In genomic region chr3:103006541-103006940, GRCh38 we compare ENCODE assay signal across 26 cellular contexts.
"Had no signal": no experiment of that assay in that cellular context is flagged by ENCODE, and none has a peak within 500 bp of the region (broad histone marks: within the 10 kb centered on the region; RNA-seq: fewer than 3 reads in every experiment).

No MANE protein-coding gene starts in this region.

- ATAC-seq: activated naive CD4-positive, alpha-beta T cell treated with anti-CD3 and anti-CD28 coated beads, Interleukin-2, amount 50 U/mL, for 72 hours; activated naive CD8-positive, alpha-beta T cell treated with anti-CD3 and anti-CD28 coated beads, Interleukin-2, amount 50 U/mL, for 24 hours; activated T-cell treated with anti-CD3 and anti-CD28 coated beads, Interleukin-2, amount 50 U/mL, for 4 hours; body of pancreas had no signal

- DNase-seq: activated CD4-positive, alpha-beta memory T cell treated with anti-CD3 and anti-CD28 coated beads for 36 hours; activated CD4-positive, alpha-beta T cell treated with anti-CD3 and anti-CD28 coated beads, Interleukin-2, amount 10 ng/mL, durations not matched to agents 7 days and 5 days; activated CD4-positive, CD25-positive, alpha-beta regulatory T cell; activated CD8-positive, alpha-beta memory T cell treated with anti-CD3 and anti-CD28 coated beads for 24 hours; activated effector memory CD4-positive, alpha-beta T cell treated with anti-CD3 and anti-CD28 coated beads, Interleukin-2, amount 50 U/mL, for 16 hours; activated naive CD4-positive, alpha-beta T cell treated with Interleukin-2 at 50 U/mL for 16 hours; activated naive CD8-positive, alpha-beta T cell treated with anti-CD3 and anti-CD28 coated beads, Interleukin-2, amount 50 U/mL, for 24 hours; activated T-cell treated with anti-CD3 and anti-CD28 coated beads, Interleukin-2, amount 50 U/mL, for 4 hours; amniotic stem cell; body of pancreas; central memory CD4-positive, alpha-beta T cell; Kasumi-1; KBM-7; NCI-H1048; NCI-H1417 treated with DMSO at 0.1 percent for 48 hours; NCI-H1694; NCI-H2029; NCI-H446; NK-92 treated with Interleukin-12 subunit alpha and Interleukin-12 subunit beta, amount 100 ng/mL, for 24 hours; Peyer's patch; Right ventricle myocardium superior; SK-N-SH; T-helper 1 cell had no signal

- H3K4me3 ChIP-seq: ascending aorta, body of pancreas, Peyer's patch, SJCRH30 had no signal
